In genomic region chr17:61895391-61895790, GRCh38 we compare ENCODE assay signal across 4 cellular contexts.
"Had no signal": no experiment of that assay in that cellular context is flagged by ENCODE, and none has a peak within 500 bp of the region (broad histone marks: within the 10 kb centered on the region; RNA-seq: fewer than 3 reads in every experiment).

No MANE protein-coding gene starts in this region.

- H3K4me3 Mint-ChIP-seq: IgD-negative memory B cell had no signal

- DNase-seq: IMR-90, KBM-7, KG1 had no signal

- H3K27me3 Mint-ChIP-seq: IgD-negative memory B cell had no signal

- H3K9me3 Mint-ChIP-seq: IgD-negative memory B cell had no signal

- H3K4me1 Mint-ChIP-seq: IgD-negative memory B cell had no signal

- H3K27ac Mint-ChIP-seq: IgD-negative memory B cell had no signal
